Comparison of ENCODE assay signal across 1 cellular context in genomic region chr18:12821408-12821807, GRCh38.
TF ChIP-seq lines count a peak whose summit lies in the region.

No MANE protein-coding gene starts in this region.

TF ChIP-seq in H1, 55 proteins besides CTCF, POLR2A, EP300 and RAD21 (continued from another document):
- TF ChIP-seq ASH2L (IDR thresholded peaks at IDR 0.05; ENCODE audit: low read length): peak; percentile 23
- no peak for TF ChIP-seq POLR2AphosphoS5 (IDR thresholded peaks at IDR 0.05; ENCODE audit: low read depth, low read length)
- peak; percentile 74 for TF ChIP-seq TEAD4 (IDR thresholded peaks at IDR 0.05; ENCODE audit: low read depth, low read length)
- TF ChIP-seq CREB1 (IDR thresholded peaks at IDR 0.05): no peak
- TF ChIP-seq, protein P1, sequence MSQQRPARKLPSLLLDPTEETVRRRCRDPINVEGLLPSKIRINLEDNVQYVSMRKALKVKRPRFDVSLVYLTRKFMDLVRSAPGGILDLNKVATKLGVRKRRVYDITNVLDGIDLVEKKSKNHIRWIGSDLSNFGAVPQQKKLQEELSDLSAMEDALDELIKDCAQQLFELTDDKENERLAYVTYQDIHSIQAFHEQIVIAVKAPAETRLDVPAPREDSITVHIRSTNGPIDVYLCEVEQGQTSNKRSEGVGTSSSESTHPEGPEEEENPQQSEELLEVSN (IDR thresholded peaks at IDR 0.05): no peak
- no peak for TF ChIP-seq JUN (IDR thresholded peaks at IDR 0.05; ENCODE audit: low read depth, low read length)
- no peak for TF ChIP-seq SAP30 (IDR thresholded peaks at IDR 0.05; ENCODE audit: insufficient read depth, insufficient replicate concordance, low read length)
- TF ChIP-seq, protein P2, sequence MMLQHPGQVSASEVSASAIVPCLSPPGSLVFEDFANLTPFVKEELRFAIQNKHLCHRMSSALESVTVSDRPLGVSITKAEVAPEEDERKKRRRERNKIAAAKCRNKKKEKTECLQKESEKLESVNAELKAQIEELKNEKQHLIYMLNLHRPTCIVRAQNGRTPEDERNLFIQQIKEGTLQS (IDR thresholded peaks at IDR 0.05; ENCODE audit: insufficient read depth, low read depth, low read length): no peak
